ENCODE assay signal across 13 cellular contexts in the genomic region with DNA sequence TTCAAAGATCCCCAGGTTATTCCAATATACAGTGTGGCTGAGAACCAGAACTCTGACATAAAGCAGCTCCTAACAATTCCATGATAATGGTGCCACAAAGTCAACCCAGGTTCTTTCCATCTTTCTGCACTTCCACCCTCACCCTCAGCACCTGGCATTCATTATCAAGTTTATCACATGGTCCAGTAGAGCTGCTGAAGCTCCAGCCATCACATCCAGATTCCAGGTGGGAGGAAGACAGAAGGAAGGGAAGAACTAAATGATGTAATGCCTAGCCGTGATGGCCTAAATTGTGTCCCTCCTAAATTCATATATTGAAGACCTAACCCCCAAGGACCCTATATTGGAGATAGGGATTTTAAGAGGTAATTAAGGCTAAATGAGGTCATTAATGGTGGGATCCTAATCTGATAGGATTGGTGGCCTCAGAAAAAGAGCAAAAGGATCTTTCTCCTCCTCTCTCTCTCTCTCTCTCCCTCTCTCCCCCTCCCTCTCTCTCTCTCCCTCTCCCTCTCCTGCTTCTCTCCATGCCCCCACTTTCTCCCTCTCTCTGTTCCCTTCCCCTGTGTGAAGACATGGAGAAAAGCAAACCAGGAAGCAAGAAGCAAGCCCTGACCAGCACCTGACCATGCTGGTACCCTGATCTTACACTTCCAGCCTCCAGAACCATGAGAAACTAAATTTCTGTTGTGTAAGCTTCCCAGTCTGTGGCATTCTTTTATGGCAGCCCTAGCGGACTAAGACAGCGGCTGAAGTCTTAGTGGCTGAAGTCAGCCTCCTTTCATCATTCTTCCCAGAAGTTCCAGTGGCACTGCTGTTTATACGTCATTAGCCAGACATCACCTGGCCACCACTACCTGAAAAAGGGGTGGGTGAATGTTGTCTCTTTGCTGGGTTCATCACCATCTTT.
DNase-seq lines count a peak whose midpoint lies in the region; ATAC-seq and TF ChIP-seq lines count a peak whose summit lies in the region.
"Had no signal": no experiment of that assay in that cellular context is flagged by ENCODE, and none has a peak within 500 bp of the region (broad histone marks: within the 10 kb centered on the region; RNA-seq: fewer than 3 reads in every experiment).

No MANE protein-coding gene starts in this region.

- no peak overlapping the region for H3K27ac ChIP-seq in mammary epithelial cell (ENCODE audit: insufficient read depth, low read depth, low read length)
- peak overlapping the region; percentile 35 to 39 for H3K27ac ChIP-seq in esophagus (ENCODE audit: low read depth in 2 of 2, low read length in 1 of 2)
- peak overlapping the region; percentile 59 for H3K27ac ChIP-seq in urinary bladder (ENCODE audit: low read depth)

- H3K4me3 Mint-ChIP-seq in MCF 10A (ENCODE audit: unreplicated experiment) (no peak overlapping the region), nephron progenitor cell (peak overlapping the region; percentile 1)
- no peak overlapping the region for H3K4me3 Mint-ChIP-seq in activated CD4-positive, alpha-beta T cell treated with anti-CD3 and anti-CD28 coated beads, Interleukin-2, amount 10 ng/mL, durations not matched to agents 7 days and 5 days
- H3K4me3 Mint-ChIP-seq: natural killer cell had no signal

- DNase-seq in MCF 10A (ENCODE audit: unreplicated experiment) (no peak), mammary epithelial cell (no peak), nephron progenitor cell (no peak), 8988T (no peak)
- no peak for DNase-seq in activated CD4-positive, alpha-beta T cell treated with anti-CD3 and anti-CD28 coated beads, Interleukin-2, amount 10 ng/mL, durations not matched to agents 7 days and 5 days
- DNase-seq: activated naive CD4-positive, alpha-beta T cell treated with anti-CD3 and anti-CD28 coated beads, Interleukin-2, amount 50 U/mL, for 16 hours; natural killer cell; NCI-H187; upper lobe of left lung had no signal

- H3K27me3 Mint-ChIP-seq in MCF 10A (ENCODE audit: insufficient read depth, unreplicated experiment) (no peaks in the 10 kb centered on the region), nephron progenitor cell (ENCODE audit: low read depth, poor library complexity) (peaks cover 12% of the 10 kb centered on the region)
- H3K27me3 Mint-ChIP-seq in activated CD4-positive, alpha-beta T cell treated with anti-CD3 and anti-CD28 coated beads, Interleukin-2, amount 10 ng/mL, durations not matched to agents 7 days and 5 days: no peaks in the 10 kb centered on the region

- intact Hi-C loops in MCF 10A (cut with micrococcal nuclease) (no loop called here), mammary epithelial cell (cut with micrococcal nuclease) (no loop called here)

- H3K36me3 Mint-ChIP-seq in MCF 10A (ENCODE audit: insufficient read depth, unreplicated experiment): no peaks in the 10 kb centered on the region
- H3K36me3 Mint-ChIP-seq in nephron progenitor cell (ENCODE audit: low read depth): no peaks in the 10 kb centered on the region
- H3K36me3 Mint-ChIP-seq in activated CD4-positive, alpha-beta T cell treated with anti-CD3 and anti-CD28 coated beads, Interleukin-2, amount 10 ng/mL, durations not matched to agents 7 days and 5 days (ENCODE audit: low read depth): no peaks in the 10 kb centered on the region
- H3K36me3 Mint-ChIP-seq: natural killer cell had no signal

- TF ChIP-seq CTCF in MCF 10A (IDR thresholded peaks at IDR 0.05; ENCODE audit: unreplicated experiment) (no peak), mammary epithelial cell (conservative IDR thresholded peaks at IDR 0.05 in 1 of 2, IDR thresholded peaks at IDR 0.05 in 1 of 2; ENCODE audit: extremely low read depth in 1 of 2, insufficient read depth in 1 of 2, low read depth in 1 of 2, low read length in 2 of 2) (no peak), nephron progenitor cell (IDR thresholded peaks at IDR 0.05) (no peak)

- POLR2A ChIA-PET in MCF 10A (lab: Yijun Ruan, JAX): interaction anchor here (1.4 to 2.1 kb wide), 2 partner anchors 11 to 30 kb away, joined by 4 to 5 read pairs; no protein-coding TSS in a partner anchor
- POLR2A ChIA-PET in activated CD4-positive, alpha-beta T cell treated with anti-CD3 and anti-CD28 coated beads, Interleukin-2, amount 10 ng/mL, durations not matched to agents 7 days and 5 days (lab: Charles Lee): no interaction called here

- H3K9ac ChIP-seq in mammary epithelial cell (ENCODE audit: insufficient read depth, low read length): no peak overlapping the region

- H4K20me1 ChIP-seq in mammary epithelial cell (ENCODE audit: insufficient read depth, low read length): no peaks in the 10 kb centered on the region

- H2AFZ ChIP-seq in mammary epithelial cell (ENCODE audit: low read depth, low read length): no peak overlapping the region

- no TSS peak for BruUV-seq in MCF 10A (replicated peaks; lab: Mats Ljungman, UMichigan)
- BruUV-seq in mammary epithelial cell (replicated peaks; lab: Mats Ljungman, UMichigan): no TSS peak

- WGBS in mammary epithelial cell (ENCODE audit: low coverage, missing lambda C conversion rate): 98% methylated on average over 4 of the region's 4 CpGs
- WGBS in esophagus, 2 donors: 85 to 86% methylated on average over 4 of the region's 4 CpGs
- 70% methylated on average over 4 of the region's 4 CpGs for WGBS in urinary bladder

- in situ Hi-C loops in mammary epithelial cell (cut with MboI; ENCODE audit: low sequenced_read_pairs in 2 of 2): no loop called here

- no peaks in the 10 kb centered on the region for H3K36me3 ChIP-seq in mammary epithelial cell (ENCODE audit: insufficient read depth, low read length)
- H3K36me3 ChIP-seq in esophagus (ENCODE audit: control insufficient read depth in 2 of 2, insufficient read depth in 2 of 2, low read length in 1 of 2): no peaks in the 10 kb centered on the region
- H3K36me3 ChIP-seq in urinary bladder (ENCODE audit: insufficient read depth): no peaks in the 10 kb centered on the region
- H3K36me3 ChIP-seq: upper lobe of left lung had no signal

- no peaks in the 10 kb centered on the region for H3K4me1 ChIP-seq in mammary epithelial cell (ENCODE audit: insufficient read depth, low read length)
- peaks cover 3 to 5% of the 10 kb centered on the region in 2 donors for H3K4me1 ChIP-seq in esophagus (ENCODE audit: control insufficient read depth in 2 of 2, insufficient read depth in 2 of 2, low read length in 1 of 2)
- H3K4me1 ChIP-seq in urinary bladder (ENCODE audit: insufficient read depth): no peaks in the 10 kb centered on the region

- no peak for ATAC-seq in HG03521 (IDR thresholded peaks at IDR 0.05; ENCODE audit: unreplicated experiment)
- ATAC-seq: natural killer cell had no signal

- H3K9me3 ChIP-seq in mammary epithelial cell (replicated peaks; ENCODE audit: insufficient read depth, low read length): peaks cover 4% of the 10 kb centered on the region
- no peaks in the 10 kb centered on the region for H3K9me3 ChIP-seq in esophagus (ENCODE audit: control insufficient read depth in 2 of 2, insufficient read depth in 1 of 2, low read depth in 1 of 2, low read length in 1 of 2)
- H3K9me3 ChIP-seq: upper lobe of left lung had no signal

- CTCF ChIA-PET in MCF 10A (lab: Yijun Ruan, JAX) (interaction anchor here (0.6 to 0.9 kb wide), 3 partner anchors 12 to 442 kb away, joined by 3 to 4 read pairs (median 3); no protein-coding TSS in a partner anchor), mammary epithelial cell (lab: Charles Lee; ENCODE audit: low non-redundant PET) (interaction anchor here (0.5 kb wide), 1 partner anchor 115 kb away, joined by 10 read pairs; no protein-coding TSS in a partner anchor)
- CTCF ChIA-PET in activated CD4-positive, alpha-beta T cell treated with anti-CD3 and anti-CD28 coated beads, Interleukin-2, amount 10 ng/mL, durations not matched to agents 7 days and 5 days (lab: Charles Lee): interaction anchor here (1.4 kb wide), 1 partner anchor 10 kb away, joined by 5 read pairs; no protein-coding TSS in a partner anchor

- H3K79me2 ChIP-seq in mammary epithelial cell (ENCODE audit: insufficient read depth, low read length): no peaks in the 10 kb centered on the region

- no peaks in the 10 kb centered on the region for H3K9me3 Mint-ChIP-seq in MCF 10A (ENCODE audit: unreplicated experiment)
- peaks cover 16% of the 10 kb centered on the region for H3K9me3 Mint-ChIP-seq in nephron progenitor cell
- peaks cover 3% of the 10 kb centered on the region for H3K9me3 Mint-ChIP-seq in activated CD4-positive, alpha-beta T cell treated with anti-CD3 and anti-CD28 coated beads, Interleukin-2, amount 10 ng/mL, durations not matched to agents 7 days and 5 days

- H3K27me3 ChIP-seq in mammary epithelial cell (ENCODE audit: insufficient read depth, low read length) (no peaks in the 10 kb centered on the region), esophagus (ENCODE audit: control insufficient read depth in 1 of 2, insufficient read depth in 2 of 2, low read length in 2 of 2) (no peaks in the 10 kb centered on the region)
- H3K27me3 ChIP-seq: upper lobe of left lung had no signal

- H3K4me3 ChIP-seq in mammary epithelial cell (replicated peaks in 1 of 3; ENCODE audit: insufficient read depth in 1 of 3, low read depth in 2 of 3, low read length in 3 of 3) (no peak overlapping the region), esophagus (ENCODE audit: low read depth in 1 of 2, low read length in 2 of 2) (no peak overlapping the region), urinary bladder (ENCODE audit: low read depth, low read length) (no peak overlapping the region)
- H3K4me3 ChIP-seq: upper lobe of left lung had no signal

- H3K27ac Mint-ChIP-seq in MCF 10A (ENCODE audit: low read depth, unreplicated experiment) (peak overlapping the region; percentile 91), nephron progenitor cell (peak overlapping the region; percentile 62)
- H3K27ac Mint-ChIP-seq in activated CD4-positive, alpha-beta T cell treated with anti-CD3 and anti-CD28 coated beads, Interleukin-2, amount 10 ng/mL, durations not matched to agents 7 days and 5 days: no peak overlapping the region
- H3K27ac Mint-ChIP-seq: IgD-negative memory B cell, natural killer cell had no signal

- peaks cover 21% of the 10 kb centered on the region for H3K4me1 Mint-ChIP-seq in MCF 10A (ENCODE audit: insufficient read depth, unreplicated experiment)
- H3K4me1 Mint-ChIP-seq in nephron progenitor cell: peaks cover 71% of the 10 kb centered on the region
- H3K4me1 Mint-ChIP-seq in activated CD4-positive, alpha-beta T cell treated with anti-CD3 and anti-CD28 coated beads, Interleukin-2, amount 10 ng/mL, durations not matched to agents 7 days and 5 days: no peaks in the 10 kb centered on the region
- H3K4me1 Mint-ChIP-seq: natural killer cell had no signal

- dilution Hi-C loops in mammary epithelial cell (cut with HindIII; ENCODE audit: low sequenced_read_pairs): no loop called here

- no peak overlapping the region for H3K4me2 ChIP-seq in mammary epithelial cell (ENCODE audit: insufficient read depth, low read depth, low read length)
